In the genomic region with DNA sequence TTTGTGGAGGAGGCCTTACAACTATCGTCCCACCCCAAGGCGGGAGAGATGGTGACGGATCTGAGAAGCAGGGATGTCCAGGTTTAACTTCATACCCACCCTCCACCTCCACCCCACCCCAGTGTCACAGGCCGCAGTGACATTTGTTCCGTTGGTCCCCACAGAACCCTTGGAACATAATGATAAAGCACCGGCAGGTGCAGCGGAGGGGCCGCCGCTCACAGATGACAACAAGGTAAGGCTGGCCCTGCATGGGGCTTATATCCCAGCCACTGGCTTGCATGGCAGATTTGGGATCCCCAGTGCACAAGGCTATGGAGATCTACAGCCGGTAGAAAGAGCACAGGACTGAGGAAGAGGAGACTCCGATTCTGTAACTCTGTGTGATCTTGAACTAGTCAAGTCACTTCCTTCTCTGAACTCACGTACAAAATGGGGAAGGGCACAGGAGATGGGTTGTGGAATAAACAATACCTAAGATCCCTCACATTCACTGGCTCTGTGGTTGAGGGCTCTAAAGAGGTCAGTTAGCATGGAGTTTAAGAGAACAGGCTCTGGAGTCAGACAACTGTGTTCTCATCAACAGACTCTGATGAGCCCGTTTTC, we compare ENCODE assay signal across 8 cellular contexts. TPM values are rescaled to one million over a fixed set of nuclear protein-coding genes. Genes with fewer than 3 reads are reported as not detected.
DNase-seq lines count a peak whose midpoint lies in the region; ATAC-seq, FAIRE-seq and TF ChIP-seq lines count a peak whose summit lies in the region.

No MANE protein-coding gene starts in this region.

- ATAC-seq in right lobe of liver (peak in 1 of 4 donors; percentile 6), GM21367 (IDR thresholded peaks at IDR 0.05; ENCODE audit: unreplicated experiment) (no peak)

- WGBS in right lobe of liver (ENCODE audit: insufficient coverage, low coverage, low lambda C conversion rate, missing lambda C conversion rate) = 25% methylated on average over 13 of the region's 13 CpGs

- peak overlapping the region; percentile 89 for H3K4me2 ChIP-seq in KMS-11

- peaks cover 13% of the 10 kb centered on the region; the same call in 1 of the 2 replicates for H3K79me2 ChIP-seq in KMS-11 (ENCODE audit: insufficient read depth, low read depth)

- no peaks in the 10 kb centered on the region for H3K27me3 Mint-ChIP-seq in CD8-positive, alpha-beta memory T cell
- peaks cover 3% of the 10 kb centered on the region for H3K27me3 Mint-ChIP-seq in type B pancreatic cell

- peaks cover 12% of the 10 kb centered on the region for H3K36me3 ChIP-seq in CD8-positive, alpha-beta memory T cell (ENCODE audit: insufficient read depth, low read length)
- H3K36me3 ChIP-seq in KMS-11 (ENCODE audit: insufficient read depth) = no peaks in the 10 kb centered on the region; the same call in 1 of the 2 replicates
- H3K36me3 ChIP-seq in right lobe of liver = peaks cover 0 to 33% (median 13%) of the 10 kb centered on the region in 4 donors

- no peaks in the 10 kb centered on the region for H3K27me3 ChIP-seq in CD8-positive, alpha-beta memory T cell (ENCODE audit: insufficient read depth, low read length, poor library complexity, severe bottlenecking)
- H3K27me3 ChIP-seq in KMS-11 (ENCODE audit: insufficient read depth, low read depth) (no peaks in the 10 kb centered on the region; the same call in 1 of the 2 replicates), right lobe of liver (no peaks in the 10 kb centered on the region)

- H3K4me1 ChIP-seq in CD8-positive, alpha-beta memory T cell (ENCODE audit: insufficient read depth, low read length) = peaks cover 10% of the 10 kb centered on the region
- H3K4me1 ChIP-seq in KMS-11 (ENCODE audit: low read depth, poor library complexity, severe bottlenecking) (peaks cover 21% of the 10 kb centered on the region), right lobe of liver (peaks cover 0 to 9% (median 3%) of the 10 kb centered on the region in 4 donors)

- no peaks in the 10 kb centered on the region for H3K9me3 Mint-ChIP-seq in CD8-positive, alpha-beta memory T cell
- no peaks in the 10 kb centered on the region for H3K9me3 Mint-ChIP-seq in type B pancreatic cell

- peak overlapping the region; percentile 74; the same call in 1 of the 2 replicates for H3K9ac ChIP-seq in KMS-11

- intact Hi-C loops in right lobe of liver (cut with DNase I) = loop anchor here in 1 of 2 donors (10.0 kb wide), 1 partner anchor 172 kb away; no protein-coding TSS in a partner anchor

- H4K20me1 ChIP-seq in KMS-11 (ENCODE audit: insufficient read depth) = no peaks in the 10 kb centered on the region

- TF ChIP-seq POLR2A in right lobe of liver (IDR thresholded peaks at IDR 0.05) = no peak

- in situ Hi-C loops in astrocyte of the spinal cord (cut with HindIII; ENCODE audit: low sequenced_read_pairs) = no loop called here

- peak overlapping the region; percentile 87 to 95 (median 91) for H3K4me3 Mint-ChIP-seq in CD8-positive, alpha-beta memory T cell
- peak overlapping the region; percentile 96 for H3K4me3 Mint-ChIP-seq in type B pancreatic cell

- H2AFZ ChIP-seq in KMS-11 (ENCODE audit: low read depth) = peak overlapping the region; percentile 97; the same call in 1 of the 2 replicates

- H3K9me3 ChIP-seq in CD8-positive, alpha-beta memory T cell (ENCODE audit: low read length) = no peaks in the 10 kb centered on the region
- no peaks in the 10 kb centered on the region for H3K9me3 ChIP-seq in right lobe of liver

- peak overlapping the region; percentile 88 to 99 (median 95) for H3K27ac Mint-ChIP-seq in CD8-positive, alpha-beta memory T cell
- peak overlapping the region; percentile 94 for H3K27ac Mint-ChIP-seq in type B pancreatic cell

- DNase-seq in CD8-positive, alpha-beta memory T cell = no peak
- no peak for DNase-seq in astrocyte of the spinal cord (ENCODE audit: low read depth, low spot score)
- DNase-seq in right lobe of liver = peak in 1 of 3 donors; percentile 23
- DNase-seq in type B pancreatic cell (ENCODE audit: extremely low spot score, unreplicated experiment) = no peak
- no peak for DNase-seq in NCI-H2196 treated with DMSO at 0.1 percent for 48 hours (lab: John Stamatoyannopoulos, UW; ENCODE audit: unreplicated experiment)
- no peak for DNase-seq in RCC 7860 (ENCODE audit: low spot score)

- H3K27ac ChIP-seq in CD8-positive, alpha-beta memory T cell (ENCODE audit: low read depth, low read length) = peak overlapping the region; percentile 92
- H3K27ac ChIP-seq in KMS-11 (peak overlapping the region; percentile 46; the same call in 1 of the 2 replicates), right lobe of liver (peak overlapping the region in 2 of 3 donors; percentile 81 to 82)

- peak overlapping the region; percentile 76 for H3K4me3 ChIP-seq in CD8-positive, alpha-beta memory T cell (ENCODE audit: low read length)
- H3K4me3 ChIP-seq in KMS-11 (IDR thresholded peaks at IDR 0.05; ENCODE audit: insufficient read depth, low read depth, low read length) (no peak overlapping the region), astrocyte of the spinal cord (ENCODE audit: low read depth, low read length) (peak overlapping the region; percentile 81), right lobe of liver (peak overlapping the region; percentile 90 to 96 (median 92))

- peaks cover 4 to 44% (median 15%) of the 10 kb centered on the region in 3 donors for H3K36me3 Mint-ChIP-seq in CD8-positive, alpha-beta memory T cell
- peaks cover 14% of the 10 kb centered on the region for H3K36me3 Mint-ChIP-seq in type B pancreatic cell

- POLR2A ChIA-PET in CD8-positive, alpha-beta memory T cell (lab: Charles Lee) = interaction anchor here (0.5 kb wide), 1 partner anchor 12 kb away, joined by 3 read pairs; no protein-coding TSS in a partner anchor

- H3K4me1 Mint-ChIP-seq in CD8-positive, alpha-beta memory T cell = peaks cover 13 to 23% (median 13%) of the 10 kb centered on the region in 3 donors
- peaks cover 9% of the 10 kb centered on the region for H3K4me1 Mint-ChIP-seq in type B pancreatic cell (ENCODE audit: unreplicated experiment)

- no peak for TF ChIP-seq CTCF in KMS-11 (conservative IDR thresholded peaks at IDR 0.05; ENCODE audit: low read depth, low read length)
- no peak for TF ChIP-seq CTCF in astrocyte of the spinal cord (IDR thresholded peaks at IDR 0.05; ENCODE audit: low read depth, low read length)
- TF ChIP-seq CTCF in right lobe of liver (IDR thresholded peaks at IDR 0.05) = no peak
- TF ChIP-seq CTCF in type B pancreatic cell (conservative IDR thresholded peaks at IDR 0.05) = no peak

- CTCF ChIA-PET in CD8-positive, alpha-beta memory T cell (lab: Charles Lee) = interaction anchor here (1.3 kb wide), 1 partner anchor 9 kb away, joined by 3 read pairs; no protein-coding TSS in a partner anchor

- no peak for FAIRE-seq in RCC 7860 (lab: Jason Lieb, UNC)

RNA-seq across cellular contexts. Expression of a gene that starts 0.9 kb away (rescaled TPM):
- total RNA-seq in CD8-positive, alpha-beta memory T cell = 10 to 100 TPM; 33.4 to 37.1 TPM
- 26.8 TPM for polyA plus RNA-seq in CD8-positive, alpha-beta memory T cell
- total RNA-seq in right lobe of liver (10 to 100 TPM in 3 of 6 experiments, 1 to 10 TPM in 3; 7.5 to 15.7 (median 11.3) TPM), type B pancreatic cell (ENCODE audit: low replicate concordance) (26.5 and 32.9 TPM in 2 replicates)

RNA-seq across cellular contexts. Expression of a gene that starts 0.9 kb away (rescaled TPM):
- not detected for total RNA-seq in CD8-positive, alpha-beta memory T cell
- not detected for polyA plus RNA-seq in CD8-positive, alpha-beta memory T cell
- total RNA-seq in right lobe of liver (under 1 TPM in 2 of 6 experiments, not detected in 4; 0.49 to 0.73 TPM), type B pancreatic cell (ENCODE audit: low replicate concordance) (not detected in 2 replicates)

RNA-seq across cellular contexts. Expression of a gene that starts 19.8 kb away (rescaled TPM):
- total RNA-seq in CD8-positive, alpha-beta memory T cell = 100 to 1,000 TPM; 124 to 130 TPM
- not detected for polyA plus RNA-seq in CD8-positive, alpha-beta memory T cell
- total RNA-seq in right lobe of liver (1 to 10 TPM in 4 of 6 experiments, under 1 TPM in 1, not detected in 1; 0.66 to 5.8 (median 3.7) TPM), type B pancreatic cell (ENCODE audit: low replicate concordance) (46.4 and 136 TPM in 2 replicates)

RNA-seq across cellular contexts. Expression of a gene that starts 34.5 kb away (rescaled TPM):
- total RNA-seq in CD8-positive, alpha-beta memory T cell = not detected
- 0.36 TPM for polyA plus RNA-seq in CD8-positive, alpha-beta memory T cell
- total RNA-seq in right lobe of liver = 1 to 10 TPM in 1 of 6 experiments, under 1 TPM in 2, not detected in 3; 0.37 to 3.5 (median 0.86) TPM
- total RNA-seq in type B pancreatic cell (ENCODE audit: low replicate concordance) = 2.1 TPM in 1 of 2 replicates, not detected in the other

RNA-seq across cellular contexts. Expression of a gene that starts 41.0 kb away (rescaled TPM):
- total RNA-seq in CD8-positive, alpha-beta memory T cell = 1 to 10 TPM; 1.2 to 1.3 TPM
- 3.4 TPM for polyA plus RNA-seq in CD8-positive, alpha-beta memory T cell
- total RNA-seq in right lobe of liver (10 to 100 TPM in 2 of 6 experiments, 1 to 10 TPM in 4; 3.4 to 21.8 (median 6.8) TPM), type B pancreatic cell (ENCODE audit: low replicate concordance) (12.2 and 16.4 TPM in 2 replicates)
